ENCODE assay signal across 22 cellular contexts in genomic region chr9:7984713-7985112, GRCh38.
DNase-seq lines count a peak whose midpoint lies in the region; TF ChIP-seq lines count a peak whose summit lies in the region.
"Had no signal": no experiment of that assay in that cellular context is flagged by ENCODE, and none has a peak within 500 bp of the region (broad histone marks: within the 10 kb centered on the region; RNA-seq: fewer than 3 reads in every experiment).

No MANE protein-coding gene starts in this region.

- H3K4me2 ChIP-seq in OCI-LY7 (ENCODE audit: low read length) (no peak overlapping the region), mesenchymal stem cell (ENCODE audit: low read length, poor library complexity, severe bottlenecking) (no peak overlapping the region)
- H3K4me2 ChIP-seq: SK-N-SH had no signal

- H2BK12ac ChIP-seq in mesenchymal stem cell (ENCODE audit: low read length in 2 of 2): no peak overlapping the region

- H3K9me3 ChIP-seq in OCI-LY7 (ENCODE audit: low read length) (no peaks in the 10 kb centered on the region), mesenchymal stem cell (ENCODE audit: control insufficient read depth, low read length) (no peaks in the 10 kb centered on the region)
- H3K9me3 ChIP-seq: BE2C, SK-N-SH had no signal

- H3K14ac ChIP-seq in mesenchymal stem cell (ENCODE audit: low read length in 2 of 2): no peak overlapping the region

- no peaks in the 10 kb centered on the region for H3K79me2 ChIP-seq in OCI-LY7 (ENCODE audit: insufficient read depth, low read depth, low read length)

- POLR2A ChIA-PET in OCI-LY7 (lab: Charles Lee): interaction anchor here (0.8 to 1.8 kb wide), 2 partner anchors 9 to 894 kb away, joined by 4 to 5 read pairs; no protein-coding TSS in a partner anchor

- no peak overlapping the region for H4K8ac ChIP-seq in mesenchymal stem cell (ENCODE audit: low read length)

- CTCF ChIA-PET in OCI-LY7 (lab: Charles Lee; ENCODE audit: unreplicated experiment): no interaction called here

- H2BK120ac ChIP-seq in mesenchymal stem cell (ENCODE audit: low read depth, low read length): no peak overlapping the region

- no peak overlapping the region for H3K4me3 ChIP-seq in OCI-LY7 (ENCODE audit: low read depth, low read length, poor library complexity, severe bottlenecking)
- peak overlapping the region in 4 of 59 donors; percentile 3 to 37 (median 8) for H3K4me3 ChIP-seq in dorsolateral prefrontal cortex
- H3K4me3 ChIP-seq in mesenchymal stem cell (ENCODE audit: insufficient read depth in 1 of 2, low read depth in 1 of 2, low read length in 2 of 2): no peak overlapping the region

- H2BK15ac ChIP-seq in mesenchymal stem cell (ENCODE audit: low read depth, poor library complexity, severe bottlenecking): no peak overlapping the region

- H2AFZ ChIP-seq in OCI-LY7 (ENCODE audit: low read length) (peak overlapping the region; percentile 26; the same call in 1 of the 2 replicates), mesenchymal stem cell (ENCODE audit: low read depth, low read length) (no peak overlapping the region)

- H3K27ac ChIP-seq in OCI-LY7 (ENCODE audit: low read depth, low read length, poor library complexity, severe bottlenecking) (no peak overlapping the region), dorsolateral prefrontal cortex (peak overlapping the region in 58 of 59 donors; percentile 64 to 99 (median 93)), mesenchymal stem cell (ENCODE audit: low read length, poor library complexity, severe bottlenecking) (no peak overlapping the region)

- H4K91ac ChIP-seq in mesenchymal stem cell (ENCODE audit: low read length): no peak overlapping the region

- H3K9me2 ChIP-seq in OCI-LY7 (ENCODE audit: insufficient read depth, low read length): no peaks in the 10 kb centered on the region
- H3K9me2 ChIP-seq: SK-N-SH had no signal

- BruUV-seq in OCI-LY7 (replicated peaks; lab: Mats Ljungman, UMichigan): no TSS peak

- WGBS in mesenchymal stem cell: 81% methylated on average over 5 of the region's 5 CpGs

- H3K27me3 ChIP-seq in dorsolateral prefrontal cortex (peaks cover 0 to 6% (median 0%) of the 10 kb centered on the region in 45 donors), mesenchymal stem cell (ENCODE audit: control insufficient read depth in 1 of 2, insufficient read depth in 1 of 2, low read length in 2 of 2) (no peaks in the 10 kb centered on the region)

- H3K23ac ChIP-seq in mesenchymal stem cell (ENCODE audit: low read length in 2 of 2): no peak overlapping the region

- no peak overlapping the region for H2AK5ac ChIP-seq in mesenchymal stem cell (ENCODE audit: low read length, severe bottlenecking)

- H3K36me3 ChIP-seq in OCI-LY7 (ENCODE audit: insufficient read depth, low read length) (no peaks in the 10 kb centered on the region; the same call in 1 of the 2 replicates), mesenchymal stem cell (ENCODE audit: control insufficient read depth in 1 of 2, insufficient read depth in 2 of 2, low read depth in 1 of 2, low read length in 2 of 2) (no peaks in the 10 kb centered on the region)
- H3K36me3 ChIP-seq: BE2C had no signal

- no peaks in the 10 kb centered on the region for H4K20me1 ChIP-seq in OCI-LY7 (ENCODE audit: insufficient read depth, low read length)

- H3K79me1 ChIP-seq in mesenchymal stem cell (replicated peaks; ENCODE audit: low read length, poor library complexity, severe bottlenecking): no peaks in the 10 kb centered on the region

- no peak overlapping the region for H3K4ac ChIP-seq in mesenchymal stem cell (ENCODE audit: low read depth in 1 of 2, low read length in 2 of 2)

- H2BK5ac ChIP-seq in mesenchymal stem cell (ENCODE audit: low read depth, low read length, poor library complexity, severe bottlenecking): no peak overlapping the region

- no peak overlapping the region for H3K18ac ChIP-seq in mesenchymal stem cell (ENCODE audit: low read depth in 1 of 2, low read length in 2 of 2)

- peaks cover 19% of the 10 kb centered on the region for H3K4me1 ChIP-seq in OCI-LY7 (ENCODE audit: insufficient read depth, low read length, poor library complexity, severe bottlenecking)
- H3K4me1 ChIP-seq in mesenchymal stem cell (ENCODE audit: control insufficient read depth, insufficient read depth, low read depth, low read length): no peaks in the 10 kb centered on the region
- H3K4me1 ChIP-seq: BE2C had no signal

- TF ChIP-seq CTCF in OCI-LY7 (conservative IDR thresholded peaks at IDR 0.05; ENCODE audit: low read length) (no peak), dorsolateral prefrontal cortex (IDR thresholded peaks at IDR 0.05 in 54 of 56, conservative IDR thresholded peaks at IDR 0.05 in 2 of 56; ENCODE audit: low read depth in 1 of 56, partially characterized antibody in 56 of 56) (no peak)

- intact Hi-C loops in OCI-LY7 (cut with micrococcal nuclease; ENCODE audit: unreplicated experiment): no loop called here
- intact Hi-C loops in dorsolateral prefrontal cortex (cut with DNase I): loop anchor here (5.0 kb wide), 3 partner anchors 72 to 193 kb away; no protein-coding TSS in a partner anchor

- no peak overlapping the region for H3K9ac ChIP-seq in mesenchymal stem cell (ENCODE audit: low read length)
- H3K9ac ChIP-seq: SK-N-SH had no signal

- DNase-seq in OCI-LY7 (ENCODE audit: low spot score) (no peak), dorsolateral prefrontal cortex (no peak), midbrain (lab: John Stamatoyannopoulos, UW) (peak; percentile 49), superior temporal gyrus (ENCODE audit: extremely low spot score) (peak; percentile 73), NCI-H1694 (lab: John Stamatoyannopoulos, UW) (no peak), NCI-H1930 (lab: John Stamatoyannopoulos, UW) (no peak), NCI-H524 (lab: John Stamatoyannopoulos, UW) (no peak), mesenchymal stem cell (no peak)
- DNase-seq: BE2C; CD8-positive, alpha-beta memory T cell; DMS 273 treated with DMSO at 0.1 percent for 48 hours; DMS79; GF-D8; H7; Karpas-422; NCI-H1105; NCI-H1436 treated with DMSO at 0.1 percent for 48 hours; NCI-H2081; NCI-H524 treated with DMSO at 0.1 percent for 48 hours; NCI-H774; PC-3; SK-N-SH had no signal

Comparison
In these comparisons a context has a peak if more than half of its experiments do, and no peak if none do; other contexts are left out.
1. DNase-seq: peak in midbrain (single experiment) and superior temporal gyrus (single experiment); none in OCI-LY7 (single experiment), dorsolateral prefrontal cortex (0 of 10), NCI-H1694 (single experiment), NCI-H1930 (0 of 2), NCI-H524 (0 of 2) and mesenchymal stem cell (single experiment).
2. H3K27ac ChIP-seq: peak in dorsolateral prefrontal cortex (58 of 59); none in OCI-LY7 (single experiment) and mesenchymal stem cell (single experiment).